2 cellular contexts compared by ENCODE assay signal in genomic region chr19:1676351-1677266, GRCh38.
TF ChIP-seq lines count a peak whose summit lies in the region.

No MANE protein-coding gene starts in this region.

TF ChIP-seq in HEK293, 187 proteins besides CTCF, POLR2A, EP300 and RAD21 (continued from another document):
- TF ChIP-seq PBX3 (CRISPR knock-in tag; IDR thresholded peaks at IDR 0.05) (no peak), ZBTB8A (tag by site-specific recombination; IDR thresholded peaks at IDR 0.05) (no peak)
- TF ChIP-seq, protein P1, sequence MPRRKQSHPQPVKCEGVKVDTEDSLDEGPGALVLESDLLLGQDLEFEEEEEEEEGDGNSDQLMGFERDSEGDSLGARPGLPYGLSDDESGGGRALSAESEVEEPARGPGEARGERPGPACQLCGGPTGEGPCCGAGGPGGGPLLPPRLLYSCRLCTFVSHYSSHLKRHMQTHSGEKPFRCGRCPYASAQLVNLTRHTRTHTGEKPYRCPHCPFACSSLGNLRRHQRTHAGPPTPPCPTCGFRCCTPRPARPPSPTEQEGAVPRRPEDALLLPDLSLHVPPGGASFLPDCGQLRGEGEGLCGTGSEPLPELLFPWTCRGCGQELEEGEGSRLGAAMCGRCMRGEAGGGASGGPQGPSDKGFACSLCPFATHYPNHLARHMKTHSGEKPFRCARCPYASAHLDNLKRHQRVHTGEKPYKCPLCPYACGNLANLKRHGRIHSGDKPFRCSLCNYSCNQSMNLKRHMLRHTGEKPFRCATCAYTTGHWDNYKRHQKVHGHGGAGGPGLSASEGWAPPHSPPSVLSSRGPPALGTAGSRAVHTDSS (tag by site-specific recombination; IDR thresholded peaks at IDR 0.05) = peak; percentile 58

TF ChIP-seq in HepG2, 621 proteins besides CTCF, POLR2A, EP300 and RAD21 (continued from another document):
- peak; percentile 83 for TF ChIP-seq ZNF629 (CRISPR knock-in tag; conservative IDR thresholded peaks at IDR 0.05)
TF ChIP-seq in HepG2: peak in this region for 3.
